ENCODE assay signal across 10 cellular contexts in the genomic region with DNA sequence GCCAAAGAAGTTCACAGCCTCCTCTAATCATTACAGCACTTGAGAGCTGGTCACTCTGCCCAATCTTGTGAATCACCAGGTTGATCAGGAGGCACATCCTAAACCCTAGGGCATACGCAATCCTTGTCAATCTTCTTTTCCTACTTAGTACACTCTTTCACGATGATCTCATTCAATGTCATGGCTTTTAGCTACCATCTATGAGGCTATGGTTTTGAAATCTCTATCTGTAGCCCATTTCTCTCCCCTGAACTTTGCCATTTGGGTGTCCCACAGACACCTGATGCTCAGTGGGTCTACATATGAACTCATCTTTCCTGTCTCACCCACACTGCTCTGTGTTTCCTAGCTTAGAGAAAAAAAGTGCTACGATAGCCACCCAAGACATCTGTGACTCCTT. TPM values are rescaled to one million over a fixed set of nuclear protein-coding genes. Genes with fewer than 3 reads are reported as not detected.
DNase-seq lines count a peak whose midpoint lies in the region; ATAC-seq and TF ChIP-seq lines count a peak whose summit lies in the region.
"Had no signal": no experiment of that assay in that cellular context is flagged by ENCODE, and none has a peak within 500 bp of the region (broad histone marks: within the 10 kb centered on the region; RNA-seq: fewer than 3 reads in every experiment).

No MANE protein-coding gene starts in this region.

- peaks cover 31% of the 10 kb centered on the region for H3K4me1 Mint-ChIP-seq in activated CD4-positive, alpha-beta T cell treated with anti-CD3 and anti-CD28 coated beads, Interleukin-2, amount 10 ng/mL, durations not matched to agents 7 days and 5 days
- H3K4me1 Mint-ChIP-seq in dendritic cell treated with granulocyte-macrophage colony-stimulating factor and Interleukin-4, amounts not matched to agents 40 ng/mL and 50 ng/mL, for 4 days (ENCODE audit: low read depth), result peaks cover 42% of the 10 kb centered on the region
- H3K4me1 Mint-ChIP-seq in stimulated activated memory B cell treated with anti-CD40 and anti-IgM and Interleukin-4, amounts not matched to agents 10 μg/mL and 1 μg/mL and 100 μg/mL, for 72 hours, result peaks cover 43% of the 10 kb centered on the region

- H3K9me3 Mint-ChIP-seq in activated CD4-positive, alpha-beta T cell treated with anti-CD3 and anti-CD28 coated beads, Interleukin-2, amount 10 ng/mL, durations not matched to agents 7 days and 5 days, result no peaks in the 10 kb centered on the region
- H3K9me3 Mint-ChIP-seq in dendritic cell treated with granulocyte-macrophage colony-stimulating factor and Interleukin-4, amounts not matched to agents 40 ng/mL and 50 ng/mL, for 4 days, result no peaks in the 10 kb centered on the region
- H3K9me3 Mint-ChIP-seq in stimulated activated memory B cell treated with anti-CD40 and anti-IgM and Interleukin-4, amounts not matched to agents 10 μg/mL and 1 μg/mL and 100 μg/mL, for 72 hours, result no peaks in the 10 kb centered on the region
- H3K9me3 Mint-ChIP-seq: activated naive CD8-positive, alpha-beta T cell treated with anti-CD3 and anti-CD28 coated beads, Interleukin-2, amount 10 ng/mL, durations not matched to agents 7 days and 5 days had no signal

- H3K27me3 Mint-ChIP-seq in activated CD4-positive, alpha-beta T cell treated with anti-CD3 and anti-CD28 coated beads, Interleukin-2, amount 10 ng/mL, durations not matched to agents 7 days and 5 days, result no peaks in the 10 kb centered on the region
- H3K27me3 Mint-ChIP-seq in dendritic cell treated with granulocyte-macrophage colony-stimulating factor and Interleukin-4, amounts not matched to agents 40 ng/mL and 50 ng/mL, for 4 days, result no peaks in the 10 kb centered on the region
- no peaks in the 10 kb centered on the region for H3K27me3 Mint-ChIP-seq in stimulated activated memory B cell treated with anti-CD40 and anti-IgM and Interleukin-4, amounts not matched to agents 10 μg/mL and 1 μg/mL and 100 μg/mL, for 72 hours
- H3K27me3 Mint-ChIP-seq: activated naive CD8-positive, alpha-beta T cell treated with anti-CD3 and anti-CD28 coated beads, Interleukin-2, amount 10 ng/mL, durations not matched to agents 7 days and 5 days had no signal

- no peak for ATAC-seq in stimulated activated memory B cell treated with anti-CD40 and anti-IgM and Interleukin-4, amounts not matched to agents 10 μg/mL and 1 μg/mL and 100 μg/mL, for 72 hours
- no peak for ATAC-seq in HG03571 (IDR thresholded peaks at IDR 0.05; ENCODE audit: unreplicated experiment)
- no peak for ATAC-seq in omental fat pad (ENCODE audit: low FRiP score)

- CTCF ChIA-PET in activated CD4-positive, alpha-beta T cell treated with anti-CD3 and anti-CD28 coated beads, Interleukin-2, amount 10 ng/mL, durations not matched to agents 7 days and 5 days (lab: Charles Lee), result interaction anchor here (0.8 to 1.5 kb wide), 2 partner anchors 79 to 82 kb away, joined by 3 read pairs; no protein-coding TSS in a partner anchor

- POLR2A ChIA-PET in activated CD4-positive, alpha-beta T cell treated with anti-CD3 and anti-CD28 coated beads, Interleukin-2, amount 10 ng/mL, durations not matched to agents 7 days and 5 days (lab: Charles Lee), result no interaction called here

- intact Hi-C loops in dendritic cell treated with granulocyte-macrophage colony-stimulating factor and Interleukin-4, amounts not matched to agents 40 ng/mL and 50 ng/mL, for 4 days (cut with micrococcal nuclease), result loop anchor here (5.0 kb wide), 1 partner anchor 40 kb away; no protein-coding TSS in a partner anchor

- TF ChIP-seq CTCF in omental fat pad (IDR thresholded peaks at IDR 0.05), result no peak

- no peak for DNase-seq in activated CD4-positive, alpha-beta T cell treated with anti-CD3 and anti-CD28 coated beads, Interleukin-2, amount 10 ng/mL, durations not matched to agents 7 days and 5 days
- DNase-seq in activated CD4-positive, alpha-beta T cell treated with anti-CD3 and anti-CD28 coated beads for 4 hours, result no peak
- peak; percentile 33 for DNase-seq in OCI-M1 (lab: John Stamatoyannopoulos, UW)
- no peak for DNase-seq in omental fat pad (ENCODE audit: low spot score)
- DNase-seq in hypothalamus (lab: John Stamatoyannopoulos, UW), result no peak
- DNase-seq: activated naive CD8-positive, alpha-beta T cell treated with anti-CD3 and anti-CD28 coated beads, Interleukin-2, amount 10 ng/mL, durations not matched to agents 7 days and 5 days; NCI-H2029 had no signal

- peaks cover 16% of the 10 kb centered on the region for H3K36me3 Mint-ChIP-seq in activated CD4-positive, alpha-beta T cell treated with anti-CD3 and anti-CD28 coated beads, Interleukin-2, amount 10 ng/mL, durations not matched to agents 7 days and 5 days (ENCODE audit: low read depth)
- H3K36me3 Mint-ChIP-seq in dendritic cell treated with granulocyte-macrophage colony-stimulating factor and Interleukin-4, amounts not matched to agents 40 ng/mL and 50 ng/mL, for 4 days (ENCODE audit: low read depth), result peaks cover 31% of the 10 kb centered on the region
- peaks cover 7% of the 10 kb centered on the region for H3K36me3 Mint-ChIP-seq in stimulated activated memory B cell treated with anti-CD40 and anti-IgM and Interleukin-4, amounts not matched to agents 10 μg/mL and 1 μg/mL and 100 μg/mL, for 72 hours

- H3K27ac Mint-ChIP-seq in activated CD4-positive, alpha-beta T cell treated with anti-CD3 and anti-CD28 coated beads, Interleukin-2, amount 10 ng/mL, durations not matched to agents 7 days and 5 days, result peak overlapping the region; percentile 6
- peak overlapping the region; percentile 96 for H3K27ac Mint-ChIP-seq in dendritic cell treated with granulocyte-macrophage colony-stimulating factor and Interleukin-4, amounts not matched to agents 40 ng/mL and 50 ng/mL, for 4 days
- H3K27ac Mint-ChIP-seq in stimulated activated memory B cell treated with anti-CD40 and anti-IgM and Interleukin-4, amounts not matched to agents 10 μg/mL and 1 μg/mL and 100 μg/mL, for 72 hours, result peak overlapping the region; percentile 99
- H3K27ac Mint-ChIP-seq: activated naive CD8-positive, alpha-beta T cell treated with anti-CD3 and anti-CD28 coated beads, Interleukin-2, amount 10 ng/mL, durations not matched to agents 7 days and 5 days had no signal

- H3K4me3 Mint-ChIP-seq in activated CD4-positive, alpha-beta T cell treated with anti-CD3 and anti-CD28 coated beads, Interleukin-2, amount 10 ng/mL, durations not matched to agents 7 days and 5 days, result no peak overlapping the region
- H3K4me3 Mint-ChIP-seq in dendritic cell treated with granulocyte-macrophage colony-stimulating factor and Interleukin-4, amounts not matched to agents 40 ng/mL and 50 ng/mL, for 4 days, result no peak overlapping the region
- no peak overlapping the region for H3K4me3 Mint-ChIP-seq in stimulated activated memory B cell treated with anti-CD40 and anti-IgM and Interleukin-4, amounts not matched to agents 10 μg/mL and 1 μg/mL and 100 μg/mL, for 72 hours

RNA-seq across cellular contexts. Expression of gene MED18, which starts 1.9 kb away (rescaled TPM):
- 10 to 100 TPM; 22.7 to 23.7 TPM for total RNA-seq in activated CD4-positive, alpha-beta T cell treated with anti-CD3 and anti-CD28 coated beads, Interleukin-2, amount 10 ng/mL, durations not matched to agents 7 days and 5 days
- total RNA-seq in omental fat pad, result 10 to 100 TPM in 2 of 4 donors, 1 to 10 TPM in 2; 8.2 to 13.7 (median 10.3) TPM

RNA-seq across cellular contexts. Expression of gene PHACTR4, which starts 42.6 kb away (rescaled TPM):
- total RNA-seq in activated CD4-positive, alpha-beta T cell treated with anti-CD3 and anti-CD28 coated beads, Interleukin-2, amount 10 ng/mL, durations not matched to agents 7 days and 5 days, result 10 to 100 TPM; 29.0 to 34.9 TPM
- total RNA-seq in omental fat pad, result 10 to 100 TPM; 13.1 to 22.1 (median 15.8) TPM

Comparison
In these comparisons a context has a peak if more than half of its experiments do, and no peak if none do; other contexts are left out.
1. H3K27ac Mint-ChIP-seq: peak in every context shown above with its lines; median percentile 99 in stimulated activated memory B cell treated with anti-CD40 and anti-IgM and Interleukin-4, amounts not matched to agents 10 μg/mL and 1 μg/mL and 100 μg/mL, for 72 hours; 96 in dendritic cell treated with granulocyte-macrophage colony-stimulating factor and Interleukin-4, amounts not matched to agents 40 ng/mL and 50 ng/mL, for 4 days; 6 in activated CD4-positive, alpha-beta T cell treated with anti-CD3 and anti-CD28 coated beads, Interleukin-2, amount 10 ng/mL, durations not matched to agents 7 days and 5 days.